ENCODE assay signal across 8 cellular contexts in the genomic region with DNA sequence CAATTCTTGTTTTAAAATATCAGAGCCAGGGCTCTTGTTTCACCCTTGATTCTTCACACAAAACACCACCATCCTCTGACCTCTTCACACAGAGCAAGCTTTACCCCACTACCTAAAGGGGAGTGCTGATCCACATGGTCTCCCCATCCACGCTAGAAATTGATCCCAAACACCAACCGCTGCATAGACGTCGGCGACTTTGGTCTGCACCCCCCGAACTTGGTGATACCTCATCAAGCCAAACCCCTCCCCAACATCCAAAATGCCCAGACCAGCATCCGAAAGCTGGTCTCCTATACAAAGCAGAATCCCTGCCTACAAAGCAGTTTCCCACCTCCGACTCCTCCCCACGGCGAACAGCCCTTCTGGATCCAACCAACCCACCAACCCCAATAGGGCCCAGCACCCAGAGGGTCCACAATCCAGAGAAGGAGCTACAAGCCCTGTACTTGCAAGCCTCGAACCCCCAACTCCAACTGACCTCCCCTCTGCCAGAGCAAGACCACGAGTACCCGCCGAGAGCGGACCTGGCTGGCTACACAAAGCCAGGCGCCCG. TPM values are rescaled to one million over a fixed set of nuclear protein-coding genes. Genes with fewer than 3 reads are reported as not detected.
DNase-seq lines count a peak whose midpoint lies in the region; FAIRE-seq and TF ChIP-seq lines count a peak whose summit lies in the region.

No MANE protein-coding gene starts in this region.

- H3K9ac ChIP-seq in fibroblast of lung (ENCODE audit: insufficient read depth, low read length) = peak overlapping the region; percentile 85

- FAIRE-seq in GM19239 (lab: Jason Lieb, UNC) = peak; percentile 54

- H3K9me3 ChIP-seq in SJCRH30 (replicated peaks) = peaks cover 6% of the 10 kb centered on the region; the same call in 1 of the 2 replicates
- H3K9me3 ChIP-seq in fibroblast of lung (ENCODE audit: control insufficient read depth, insufficient read depth, low read depth, low read length) = no peaks in the 10 kb centered on the region
- peaks cover 15 to 23% (median 19%) of the 10 kb centered on the region in 4 donors for H3K9me3 ChIP-seq in sigmoid colon

- H3K4me2 ChIP-seq in fibroblast of lung (ENCODE audit: extremely low read depth, insufficient read depth, low read length) = peak overlapping the region; percentile 66

- H2AFZ ChIP-seq in fibroblast of lung (ENCODE audit: low read length) = peak overlapping the region; percentile 67

- H4K20me1 ChIP-seq in fibroblast of lung (ENCODE audit: control insufficient read depth, extremely low read depth, insufficient read depth, low read length) = no peaks in the 10 kb centered on the region

- peak overlapping the region; percentile 55 for H3K27ac ChIP-seq in SJCRH30
- H3K27ac ChIP-seq in fibroblast of lung (ENCODE audit: insufficient read depth, low read length) = peak overlapping the region; percentile 88
- peak overlapping the region; percentile 89 to 99 (median 94) for H3K27ac ChIP-seq in sigmoid colon

- H3K4me3 ChIP-seq in SJCRH30 (peak overlapping the region; percentile 87), fibroblast of lung (replicated peaks in 1 of 4; ENCODE audit: control extremely low read depth in 1 of 4, insufficient read depth in 1 of 4, low read depth in 3 of 4, low read length in 4 of 4) (peak overlapping the region; percentile 85 to 95 (median 88)), sigmoid colon (peak overlapping the region; percentile 69 to 92 (median 80))

- TF ChIP-seq EP300 in sigmoid colon (IDR thresholded peaks at IDR 0.05) = no peak

- no peaks in the 10 kb centered on the region for H3K27me3 ChIP-seq in SJCRH30
- no peaks in the 10 kb centered on the region for H3K27me3 ChIP-seq in fibroblast of lung (ENCODE audit: control insufficient read depth, insufficient read depth, low read length)
- no peaks in the 10 kb centered on the region for H3K27me3 ChIP-seq in sigmoid colon

- peaks cover 17% of the 10 kb centered on the region for H3K79me2 ChIP-seq in fibroblast of lung (ENCODE audit: control insufficient read depth, insufficient read depth, low read length)

- DNase-seq in GM19239 (ENCODE audit: insufficient read length, low spot score) = no peak
- DNase-seq in SJCRH30 = peak in 1 of 2 experiments; percentile 5
- DNase-seq in fibroblast of lung (ENCODE audit: low read depth in 2 of 2) = peak in 1 of 2 donors; percentile 12
- DNase-seq in sigmoid colon = no peak
- DNase-seq in SKM-1 (lab: John Stamatoyannopoulos, UW; ENCODE audit: unreplicated experiment) = no peak
- no peak for DNase-seq in glomerular visceral epithelial cell (ENCODE audit: extremely low spot score)
- no peak for DNase-seq in central memory CD4-positive, alpha-beta T cell
- no peak for DNase-seq in mucosa of gallbladder (ENCODE audit: low spot score)

- 8 to 25% methylated on average over 17 of the region's 17 CpGs for WGBS in sigmoid colon, 2 donors

- intact Hi-C loops in sigmoid colon (cut with DNase I) = loop anchor here (2.0 to 5.0 kb wide), 3 partner anchors 26 to 230 kb away; partner anchors contain the start of genes FAH, MTHFS and ZFAND6

- peaks cover 8% of the 10 kb centered on the region; the same call in 1 of the 2 replicates for H3K36me3 ChIP-seq in SJCRH30
- no peaks in the 10 kb centered on the region for H3K36me3 ChIP-seq in fibroblast of lung (ENCODE audit: control insufficient read depth, insufficient read depth, low read length)
- H3K36me3 ChIP-seq in sigmoid colon = peaks cover 0 to 12% (median 3%) of the 10 kb centered on the region in 4 donors

- TF ChIP-seq CTCF in fibroblast of lung (conservative IDR thresholded peaks at IDR 0.05 in 1 of 2, IDR thresholded peaks at IDR 0.05 in 1 of 2; ENCODE audit: low read depth in 1 of 2, low read length in 2 of 2) (no peak), sigmoid colon (IDR thresholded peaks at IDR 0.05) (no peak)

- no peaks in the 10 kb centered on the region for H3K4me1 ChIP-seq in SJCRH30
- no peaks in the 10 kb centered on the region for H3K4me1 ChIP-seq in fibroblast of lung (ENCODE audit: control insufficient read depth, extremely low read depth, insufficient read depth, low read length)
- peaks cover 0 to 16% (median 8%) of the 10 kb centered on the region in 4 donors for H3K4me1 ChIP-seq in sigmoid colon

- TF ChIP-seq POLR2A in sigmoid colon (IDR thresholded peaks at IDR 0.05) = no peak

RNA-seq across cellular contexts. Expression of gene MTHFS, which starts 25.8 kb away (rescaled TPM):
- total RNA-seq in SJCRH30 (2014; rRNA removed; shearing (Covaris generic)) = 17.5 and 19.0 TPM in 2 replicates
- 17.5 and 21.6 TPM in 2 replicates for total RNA-seq in fibroblast of lung
- 9.5 and 18.8 TPM in 2 replicates for polyA plus RNA-seq in fibroblast of lung
- polyA plus RNA-seq in fibroblast of lung (2012) = 11.0 and 18.4 TPM in 2 replicates
- not detected in 2 replicates for polyA minus RNA-seq in fibroblast of lung (ENCODE audit: low replicate concordance)
- 10 to 100 TPM in 2 of 4 donors, 1 to 10 TPM in 2; 6.9 to 31.0 (median 9.5) TPM for total RNA-seq in sigmoid colon
- 10 to 100 TPM; 37.0 to 59.9 (median 46.2) TPM for polyA plus RNA-seq in sigmoid colon
- 45.8 TPM for total RNA-seq in mucosa of gallbladder

RNA-seq across cellular contexts. Expression of gene BCL2A1, which starts 48.4 kb away (rescaled TPM):
- total RNA-seq in SJCRH30 (2014; rRNA removed; shearing (Covaris generic)) = not detected in 2 replicates
- total RNA-seq in fibroblast of lung (5.9 and 8.9 TPM in 2 replicates), sigmoid colon (1 to 10 TPM in 1 of 4 donors, not detected in 3; 1.9 TPM), mucosa of gallbladder (1.9 TPM)
- polyA plus RNA-seq in fibroblast of lung (0.31 and 2.6 TPM in 2 replicates), sigmoid colon (10 to 100 TPM in 1 of 3 donors, 1 to 10 TPM in 2; 3.6 to 19.4 (median 9.6) TPM)
- 0.35 and 2.6 TPM in 2 replicates for polyA plus RNA-seq in fibroblast of lung (2012)
- not detected in 2 replicates for polyA minus RNA-seq in fibroblast of lung (ENCODE audit: low replicate concordance)
